1 cellular context compared by ENCODE assay signal in the genomic region with DNA sequence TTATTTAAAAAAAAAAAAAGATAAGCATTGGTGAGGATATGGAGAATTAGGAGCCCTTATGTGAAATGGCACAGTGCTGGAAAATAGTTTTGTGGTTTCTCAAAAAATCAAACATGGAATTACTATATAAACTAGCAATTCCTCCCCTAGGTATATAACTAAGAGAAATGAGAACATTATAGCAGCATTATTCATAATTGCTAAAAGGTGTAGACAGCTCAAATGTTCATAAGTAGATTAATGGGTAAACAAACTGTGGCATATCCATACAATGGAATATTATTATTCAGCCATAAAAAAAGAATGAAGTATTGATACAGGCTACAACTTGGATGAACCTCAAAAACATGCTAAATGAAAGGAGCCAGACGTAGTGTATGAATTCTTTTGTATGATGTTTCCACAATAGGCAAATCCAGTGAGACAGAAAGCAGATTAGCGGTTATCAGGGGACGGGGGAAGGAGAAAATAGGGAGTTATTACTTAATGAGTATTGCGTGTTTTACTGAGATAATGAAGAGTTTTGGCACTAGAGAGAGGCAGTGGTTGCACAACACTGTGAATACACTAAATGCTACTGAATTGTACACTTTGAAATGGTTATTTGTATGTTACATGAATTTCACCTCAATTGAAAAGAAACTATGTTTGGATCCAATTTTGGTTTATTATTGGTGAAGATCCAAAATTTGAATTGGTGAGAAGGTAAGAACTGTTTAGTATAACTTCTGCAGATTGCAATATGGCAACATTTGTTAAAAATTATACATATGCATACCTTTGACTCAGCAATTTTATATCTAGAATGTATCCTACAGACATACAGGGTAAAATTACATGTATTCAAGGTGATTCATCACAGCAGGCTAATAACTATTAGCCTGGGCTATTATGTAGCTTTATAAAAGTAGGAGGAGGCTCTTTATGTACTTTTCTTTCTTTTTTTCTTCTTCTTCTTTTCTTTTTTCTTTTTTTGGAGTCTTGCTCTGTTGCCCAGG.
TF ChIP-seq lines count a peak whose summit lies in the region.

No MANE protein-coding gene starts in this region.

TF ChIP-seq in liver, 16 proteins besides CTCF, POLR2A, EP300 and RAD21 (continued from another document):
- TF ChIP-seq JUND (IDR thresholded peaks at IDR 0.05): no peak
- peak in 1 of 2 donors; percentile 33 for TF ChIP-seq HNF4A (conservative IDR thresholded peaks at IDR 0.05)
- peak; percentile 24 for TF ChIP-seq FOXA2 (IDR thresholded peaks at IDR 0.05)
